ENCODE assay signal across 24 cellular contexts in the genomic region with DNA sequence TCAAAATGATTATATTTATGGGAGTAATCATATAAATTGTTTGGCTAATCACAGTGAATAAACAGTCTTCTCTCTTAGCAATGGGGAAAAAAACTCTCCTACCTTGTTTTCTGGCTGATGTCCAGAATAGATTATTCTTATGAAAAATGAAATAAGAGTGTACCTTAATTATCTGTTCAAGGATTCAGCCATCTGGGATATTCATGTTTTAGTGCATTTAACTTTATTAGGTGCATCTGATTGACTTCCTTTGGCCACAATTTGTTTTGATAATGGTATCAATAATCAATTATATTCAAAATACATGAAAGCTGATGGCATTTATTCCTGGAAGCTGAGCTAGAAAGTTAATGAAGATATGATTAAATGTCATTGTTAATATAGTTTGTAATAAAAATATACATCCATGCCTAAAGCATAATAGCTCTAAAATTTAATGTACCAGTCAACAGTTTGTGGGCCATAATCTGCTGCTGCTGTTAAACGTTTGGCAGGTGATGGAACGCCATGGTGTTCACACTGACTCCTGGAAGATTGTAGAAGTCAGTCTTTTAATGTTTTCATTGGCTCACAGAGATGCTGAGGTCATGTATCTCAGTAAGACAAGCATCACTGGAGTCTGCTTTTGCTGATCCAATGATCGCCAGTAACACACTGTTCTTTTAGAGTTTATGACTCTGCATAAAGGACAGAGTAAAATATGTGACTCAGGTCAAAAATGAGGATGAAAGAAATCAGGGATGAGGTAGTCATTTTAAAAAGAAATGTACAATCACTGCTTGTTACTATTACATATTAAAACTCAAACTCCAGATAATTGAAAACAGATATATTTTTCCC.
"Had no signal": no experiment of that assay in that cellular context is flagged by ENCODE, and none has a peak within 500 bp of the region (broad histone marks: within the 10 kb centered on the region; RNA-seq: fewer than 3 reads in every experiment).

No MANE protein-coding gene starts in this region.

- H3K4me3 ChIP-seq: ovary, thyroid gland, upper lobe of left lung had no signal

- H3K4me1 ChIP-seq: thyroid gland, upper lobe of left lung had no signal

- H3K36me3 ChIP-seq: ovary, thyroid gland, upper lobe of left lung had no signal

- DNase-seq: activated CD4-positive, alpha-beta T cell treated with anti-CD3 and anti-CD28 coated beads, Interleukin-2, amount 50 U/mL, for 1 hour; activated CD8-positive, alpha-beta T cell treated with anti-CD3 and anti-CD28 coated beads for 36 hours; activated gamma-delta T cell treated with Interleukin-2 at 50 U/mL for 16 hours; activated naive CD4-positive, alpha-beta T cell treated with anti-CD3 and anti-CD28 coated beads, Interleukin-2, amount 50 U/mL, for 16 hours; activated T-cell treated with anti-CD3 and anti-CD28 coated beads, Interleukin-2, amount 50 U/mL, for 4 hours; amniotic stem cell; endodermal cell; head of caudate nucleus; hippocampal formation; kidney; midbrain; naive thymus-derived CD4-positive, alpha-beta T cell; ovary; small intestine; stimulated activated CD4-positive, alpha-beta T cell treated with anti-CD3 and anti-CD28 coated beads, Interleukin-4, amount 100 ng/mL, for 24 hours; stimulated activated naive CD8-positive, alpha-beta T cell treated with anti-CD3 and anti-CD28 coated beads, Interleukin-15, amount 100 ng/mL, for 72 hours; T1000; thyroid gland; upper lobe of left lung had no signal

- H3K27me3 ChIP-seq: ovary, thyroid gland, upper lobe of left lung had no signal

- ATAC-seq: activated CD8-positive, alpha-beta T cell treated with anti-CD3 and anti-CD28 coated beads for 36 hours; activated T-cell treated with anti-CD3 and anti-CD28 coated beads, Interleukin-2, amount 50 U/mL, for 4 hours; activated T-helper 17 cell treated with anti-CD3 and anti-CD28 coated beads, Interleukin-2, amount 50 U/mL, for 72 hours; esophagus mucosa; naive thymus-derived CD4-positive, alpha-beta T cell; sciatic nerve; stimulated activated memory B cell treated with anti-CD40 and anti-IgM and Interleukin-4, amounts not matched to agents 10 μg/mL and 1 μg/mL and 100 μg/mL, for 72 hours; stimulated activated naive CD8-positive, alpha-beta T cell treated with anti-CD3 and anti-CD28 coated beads, Interleukin-15, amount 100 ng/mL, for 72 hours; WTC11 had no signal

- H3K9me3 ChIP-seq: ovary, thyroid gland, upper lobe of left lung had no signal

- H3K27ac ChIP-seq: ovary, thyroid gland, upper lobe of left lung had no signal
